ENCODE assay signal across 1 cellular context in genomic region chr20:57808266-57808866, GRCh38.
TF ChIP-seq lines count a peak whose summit lies in the region.

No MANE protein-coding gene starts in this region.

TF ChIP-seq in WTC11, 78 proteins besides CTCF, POLR2A, EP300 and RAD21 (continued from another document):
- TF ChIP-seq ARID4B (CRISPR knock-in tag; IDR thresholded peaks at IDR 0.05; ENCODE audit: borderline replicate concordance) (no peak), ZNF219 (CRISPR knock-in tag; IDR thresholded peaks at IDR 0.05; ENCODE audit: borderline replicate concordance) (no peak), TEAD1 (CRISPR knock-in tag; IDR thresholded peaks at IDR 0.05) (no peak), PRDM15 (CRISPR knock-in tag; IDR thresholded peaks at IDR 0.05) (no peak), ZNF317 (CRISPR knock-in tag; IDR thresholded peaks at IDR 0.05; ENCODE audit: borderline replicate concordance, low read depth) (no peak), RELA (CRISPR knock-in tag; IDR thresholded peaks at IDR 0.05; ENCODE audit: borderline replicate concordance) (no peak), CDX4 (CRISPR knock-in tag; IDR thresholded peaks at IDR 0.05; ENCODE audit: borderline replicate concordance) (no peak), CREB1 (CRISPR knock-in tag; IDR thresholded peaks at IDR 0.05) (no peak), HMGA2 (CRISPR knock-in tag; IDR thresholded peaks at IDR 0.05) (no peak)
- TF ChIP-seq, protein P1, sequence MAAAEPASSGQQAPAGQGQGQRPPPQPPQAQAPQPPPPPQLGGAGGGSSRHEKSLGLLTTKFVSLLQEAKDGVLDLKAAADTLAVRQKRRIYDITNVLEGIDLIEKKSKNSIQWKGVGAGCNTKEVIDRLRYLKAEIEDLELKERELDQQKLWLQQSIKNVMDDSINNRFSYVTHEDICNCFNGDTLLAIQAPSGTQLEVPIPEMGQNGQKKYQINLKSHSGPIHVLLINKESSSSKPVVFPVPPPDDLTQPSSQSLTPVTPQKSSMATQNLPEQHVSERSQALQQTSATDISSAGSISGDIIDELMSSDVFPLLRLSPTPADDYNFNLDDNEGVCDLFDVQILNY (CRISPR knock-in tag; IDR thresholded peaks at IDR 0.05), result no peak
- TF ChIP-seq, protein P2, sequence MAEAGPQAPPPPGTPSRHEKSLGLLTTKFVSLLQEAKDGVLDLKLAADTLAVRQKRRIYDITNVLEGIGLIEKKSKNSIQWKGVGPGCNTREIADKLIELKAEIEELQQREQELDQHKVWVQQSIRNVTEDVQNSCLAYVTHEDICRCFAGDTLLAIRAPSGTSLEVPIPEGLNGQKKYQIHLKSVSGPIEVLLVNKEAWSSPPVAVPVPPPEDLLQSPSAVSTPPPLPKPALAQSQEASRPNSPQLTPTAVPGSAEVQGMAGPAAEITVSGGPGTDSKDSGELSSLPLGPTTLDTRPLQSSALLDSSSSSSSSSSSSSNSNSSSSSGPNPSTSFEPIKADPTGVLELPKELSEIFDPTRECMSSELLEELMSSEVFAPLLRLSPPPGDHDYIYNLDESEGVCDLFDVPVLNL (CRISPR knock-in tag; IDR thresholded peaks at IDR 0.05; ENCODE audit: borderline replicate concordance, low read depth), result no peak
- TF ChIP-seq, protein P3, sequence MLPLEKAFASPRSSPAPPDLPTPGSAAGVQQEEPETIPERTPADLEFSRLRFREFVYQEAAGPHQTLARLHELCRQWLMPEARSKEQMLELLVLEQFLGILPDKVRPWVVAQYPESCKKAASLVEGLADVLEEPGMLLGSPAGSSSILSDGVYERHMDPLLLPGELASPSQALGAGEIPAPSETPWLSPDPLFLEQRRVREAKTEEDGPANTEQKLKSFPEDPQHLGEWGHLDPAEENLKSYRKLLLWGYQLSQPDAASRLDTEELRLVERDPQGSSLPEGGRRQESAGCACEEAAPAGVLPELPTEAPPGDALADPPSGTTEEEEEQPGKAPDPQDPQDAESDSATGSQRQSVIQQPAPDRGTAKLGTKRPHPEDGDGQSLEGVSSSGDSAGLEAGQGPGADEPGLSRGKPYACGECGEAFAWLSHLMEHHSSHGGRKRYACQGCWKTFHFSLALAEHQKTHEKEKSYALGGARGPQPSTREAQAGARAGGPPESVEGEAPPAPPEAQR (CRISPR knock-in tag; IDR thresholded peaks at IDR 0.05), result no peak
